Comparison of ENCODE assay signal across 2 cellular contexts in the genomic region with DNA sequence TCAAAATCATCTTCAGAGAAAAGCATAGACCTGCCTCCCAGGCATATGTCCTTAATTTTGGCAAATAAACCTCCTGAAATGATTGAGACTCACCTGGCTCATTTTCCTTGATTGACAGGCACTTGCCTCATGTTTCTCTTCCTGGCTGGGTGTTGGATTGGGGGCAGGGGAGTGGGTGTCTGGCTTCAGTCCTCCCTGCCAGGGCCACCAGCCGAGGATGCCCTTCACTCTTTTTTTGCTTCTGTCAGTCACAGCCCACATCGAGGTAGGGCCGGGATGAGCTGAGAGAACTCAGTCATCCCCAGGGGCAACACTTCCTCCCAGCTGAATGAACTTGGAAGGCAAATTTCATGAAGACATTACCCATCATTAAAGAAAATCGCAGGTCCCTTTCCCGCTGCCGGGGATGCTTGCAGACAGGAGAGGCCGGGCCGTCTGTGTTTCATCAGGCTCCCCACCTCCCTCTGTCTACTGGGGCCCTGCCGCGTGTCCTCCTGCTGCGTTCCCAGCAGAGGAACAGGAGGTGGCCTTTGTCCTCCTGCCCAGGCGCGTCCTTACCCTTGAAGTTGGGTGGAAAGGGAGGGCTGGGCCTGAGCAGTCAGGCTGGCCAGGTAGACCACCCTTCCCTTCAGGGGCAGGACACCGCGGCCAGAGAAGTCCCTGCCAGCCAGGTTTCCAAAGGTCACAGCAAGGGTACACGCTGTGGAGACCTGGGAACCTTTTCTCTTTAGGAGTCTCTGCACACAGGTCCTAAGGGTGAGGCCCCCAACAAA.
TF ChIP-seq lines count a peak whose summit lies in the region.

No MANE protein-coding gene starts in this region.

TF ChIP-seq in A549, 52 proteins besides CTCF, POLR2A, EP300 and RAD21 (continued from another document):
- TF ChIP-seq, protein P1, sequence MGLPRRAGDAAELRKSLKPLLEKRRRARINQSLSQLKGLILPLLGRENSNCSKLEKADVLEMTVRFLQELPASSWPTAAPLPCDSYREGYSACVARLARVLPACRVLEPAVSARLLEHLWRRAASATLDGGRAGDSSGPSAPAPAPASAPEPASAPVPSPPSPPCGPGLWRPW (IDR thresholded peaks at IDR 0.05): no peak
- no peak for TF ChIP-seq MAZ (IDR thresholded peaks at IDR 0.05; ENCODE audit: borderline replicate concordance, low read depth, low read length)
TF ChIP-seq in A549: peak in this region for 0.

TF ChIP-seq in HepG2, 621 proteins besides CTCF, POLR2A, EP300 and RAD21 (continued from another document and continues in another):
- peak; percentile 29; the same call in 1 of the 2 replicates for TF ChIP-seq MIER3 (CRISPR knock-in tag; IDR thresholded peaks at IDR 0.05; ENCODE audit: borderline replicate concordance)
- no peak for TF ChIP-seq LCORL (IDR thresholded peaks at IDR 0.05)
- peak; percentile 87 for TF ChIP-seq LCORL (CRISPR knock-in tag; IDR thresholded peaks at IDR 0.05)
- no peak for TF ChIP-seq ZNF354B (CRISPR knock-in tag; IDR thresholded peaks at IDR 0.05)
- TF ChIP-seq FOXJ3 (CRISPR knock-in tag; IDR thresholded peaks at IDR 0.05; ENCODE audit: borderline replicate concordance): no peak
- no peak for TF ChIP-seq ZNF790 (CRISPR knock-in tag; IDR thresholded peaks at IDR 0.05; ENCODE audit: borderline replicate concordance)
- no peak for TF ChIP-seq ZNF17 (CRISPR knock-in tag; IDR thresholded peaks at IDR 0.05)
- TF ChIP-seq ZNF329 (CRISPR knock-in tag; IDR thresholded peaks at IDR 0.05; ENCODE audit: low read depth): no peak
- no peak for TF ChIP-seq SOX13 (IDR thresholded peaks at IDR 0.05)
- TF ChIP-seq SOX13 (CRISPR knock-in tag; conservative IDR thresholded peaks at IDR 0.05 in 1 of 2, IDR thresholded peaks at IDR 0.05 in 1 of 2): peak in 1 of 2 experiments; percentile 52; a peak in 2 of 4 replicates
- TF ChIP-seq ZNF350 (CRISPR knock-in tag; IDR thresholded peaks at IDR 0.05; ENCODE audit: borderline replicate concordance, low read depth): peak; percentile 59; the same call in 1 of the 2 replicates
- TF ChIP-seq ZNF761 (CRISPR knock-in tag; conservative IDR thresholded peaks at IDR 0.05): no peak
- TF ChIP-seq ZNF703 (CRISPR knock-in tag; IDR thresholded peaks at IDR 0.05; ENCODE audit: borderline replicate concordance): no peak
- TF ChIP-seq NCOR1 (IDR thresholded peaks at IDR 0.05; ENCODE audit: borderline replicate concordance, low read length): peak; percentile 27; the same call in 1 of the 2 replicates
- TF ChIP-seq ZNF883 (CRISPR knock-in tag; IDR thresholded peaks at IDR 0.05; ENCODE audit: not compliant biosample characterization): no peak
- no peak for TF ChIP-seq SCMH1 (CRISPR knock-in tag; IDR thresholded peaks at IDR 0.05; ENCODE audit: borderline replicate concordance)
- 0 out of 2 replicates have a peak, but pooled peaks have one; percentile 70 for TF ChIP-seq MEIS2 (CRISPR knock-in tag; IDR thresholded peaks at IDR 0.05)
- TF ChIP-seq RNF2 (conservative IDR thresholded peaks at IDR 0.05; ENCODE audit: low read depth): no peak
- TF ChIP-seq, protein P2, sequence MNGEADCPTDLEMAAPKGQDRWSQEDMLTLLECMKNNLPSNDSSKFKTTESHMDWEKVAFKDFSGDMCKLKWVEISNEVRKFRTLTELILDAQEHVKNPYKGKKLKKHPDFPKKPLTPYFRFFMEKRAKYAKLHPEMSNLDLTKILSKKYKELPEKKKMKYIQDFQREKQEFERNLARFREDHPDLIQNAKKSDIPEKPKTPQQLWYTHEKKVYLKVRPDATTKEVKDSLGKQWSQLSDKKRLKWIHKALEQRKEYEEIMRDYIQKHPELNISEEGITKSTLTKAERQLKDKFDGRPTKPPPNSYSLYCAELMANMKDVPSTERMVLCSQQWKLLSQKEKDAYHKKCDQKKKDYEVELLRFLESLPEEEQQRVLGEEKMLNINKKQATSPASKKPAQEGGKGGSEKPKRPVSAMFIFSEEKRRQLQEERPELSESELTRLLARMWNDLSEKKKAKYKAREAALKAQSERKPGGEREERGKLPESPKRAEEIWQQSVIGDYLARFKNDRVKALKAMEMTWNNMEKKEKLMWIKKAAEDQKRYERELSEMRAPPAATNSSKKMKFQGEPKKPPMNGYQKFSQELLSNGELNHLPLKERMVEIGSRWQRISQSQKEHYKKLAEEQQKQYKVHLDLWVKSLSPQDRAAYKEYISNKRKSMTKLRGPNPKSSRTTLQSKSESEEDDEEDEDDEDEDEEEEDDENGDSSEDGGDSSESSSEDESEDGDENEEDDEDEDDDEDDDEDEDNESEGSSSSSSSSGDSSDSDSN (CRISPR knock-in tag; IDR thresholded peaks at IDR 0.05): peak; percentile 59
- TF ChIP-seq PCBP1 (IDR thresholded peaks at IDR 0.05; ENCODE audit: borderline replicate concordance, low read depth, low read length): no peak
- TF ChIP-seq TGIF2 (CRISPR knock-in tag; IDR thresholded peaks at IDR 0.05): peak; percentile 73
- peak; percentile 89 for TF ChIP-seq ZNF788 (CRISPR knock-in tag; IDR thresholded peaks at IDR 0.05; ENCODE audit: borderline replicate concordance)
- 0 out of 2 replicates have a peak, but pooled peaks have one; percentile 64 for TF ChIP-seq ZNF724P (CRISPR knock-in tag; IDR thresholded peaks at IDR 0.05; ENCODE audit: borderline replicate concordance)
- TF ChIP-seq, protein P3, sequence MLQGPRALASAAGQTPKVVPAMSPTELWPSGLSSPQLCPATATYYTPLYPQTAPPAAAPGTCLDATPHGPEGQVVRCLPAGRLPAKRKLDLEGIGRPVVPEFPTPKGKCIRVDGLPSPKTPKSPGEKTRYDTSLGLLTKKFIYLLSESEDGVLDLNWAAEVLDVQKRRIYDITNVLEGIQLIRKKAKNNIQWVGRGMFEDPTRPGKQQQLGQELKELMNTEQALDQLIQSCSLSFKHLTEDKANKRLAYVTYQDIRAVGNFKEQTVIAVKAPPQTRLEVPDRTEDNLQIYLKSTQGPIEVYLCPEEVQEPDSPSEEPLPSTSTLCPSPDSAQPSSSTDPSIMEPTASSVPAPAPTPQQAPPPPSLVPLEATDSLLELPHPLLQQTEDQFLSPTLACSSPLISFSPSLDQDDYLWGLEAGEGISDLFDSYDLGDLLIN (CRISPR knock-in tag; IDR thresholded peaks at IDR 0.05; ENCODE audit: borderline replicate concordance): no peak
- TF ChIP-seq ZBTB42 (CRISPR knock-in tag; IDR thresholded peaks at IDR 0.05): no peak
- TF ChIP-seq SUZ12 (IDR thresholded peaks at IDR 0.05; ENCODE audit: low read depth, low read length): no peak
- peak; percentile 13; the same call in 1 of the 2 replicates for TF ChIP-seq ZNF644 (CRISPR knock-in tag; IDR thresholded peaks at IDR 0.05; ENCODE audit: low read depth)
- no peak for TF ChIP-seq ZKSCAN1 (IDR thresholded peaks at IDR 0.05; ENCODE audit: low read length)
- TF ChIP-seq, protein P4, sequence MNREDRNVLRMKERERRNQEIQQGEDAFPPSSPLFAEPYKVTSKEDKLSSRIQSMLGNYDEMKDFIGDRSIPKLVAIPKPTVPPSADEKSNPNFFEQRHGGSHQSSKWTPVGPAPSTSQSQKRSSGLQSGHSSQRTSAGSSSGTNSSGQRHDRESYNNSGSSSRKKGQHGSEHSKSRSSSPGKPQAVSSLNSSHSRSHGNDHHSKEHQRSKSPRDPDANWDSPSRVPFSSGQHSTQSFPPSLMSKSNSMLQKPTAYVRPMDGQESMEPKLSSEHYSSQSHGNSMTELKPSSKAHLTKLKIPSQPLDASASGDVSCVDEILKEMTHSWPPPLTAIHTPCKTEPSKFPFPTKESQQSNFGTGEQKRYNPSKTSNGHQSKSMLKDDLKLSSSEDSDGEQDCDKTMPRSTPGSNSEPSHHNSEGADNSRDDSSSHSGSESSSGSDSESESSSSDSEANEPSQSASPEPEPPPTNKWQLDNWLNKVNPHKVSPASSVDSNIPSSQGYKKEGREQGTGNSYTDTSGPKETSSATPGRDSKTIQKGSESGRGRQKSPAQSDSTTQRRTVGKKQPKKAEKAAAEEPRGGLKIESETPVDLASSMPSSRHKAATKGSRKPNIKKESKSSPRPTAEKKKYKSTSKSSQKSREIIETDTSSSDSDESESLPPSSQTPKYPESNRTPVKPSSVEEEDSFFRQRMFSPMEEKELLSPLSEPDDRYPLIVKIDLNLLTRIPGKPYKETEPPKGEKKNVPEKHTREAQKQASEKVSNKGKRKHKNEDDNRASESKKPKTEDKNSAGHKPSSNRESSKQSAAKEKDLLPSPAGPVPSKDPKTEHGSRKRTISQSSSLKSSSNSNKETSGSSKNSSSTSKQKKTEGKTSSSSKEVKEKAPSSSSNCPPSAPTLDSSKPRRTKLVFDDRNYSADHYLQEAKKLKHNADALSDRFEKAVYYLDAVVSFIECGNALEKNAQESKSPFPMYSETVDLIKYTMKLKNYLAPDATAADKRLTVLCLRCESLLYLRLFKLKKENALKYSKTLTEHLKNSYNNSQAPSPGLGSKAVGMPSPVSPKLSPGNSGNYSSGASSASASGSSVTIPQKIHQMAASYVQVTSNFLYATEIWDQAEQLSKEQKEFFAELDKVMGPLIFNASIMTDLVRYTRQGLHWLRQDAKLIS (CRISPR knock-in tag; IDR thresholded peaks at IDR 0.05): no peak
- TF ChIP-seq, protein P5, sequence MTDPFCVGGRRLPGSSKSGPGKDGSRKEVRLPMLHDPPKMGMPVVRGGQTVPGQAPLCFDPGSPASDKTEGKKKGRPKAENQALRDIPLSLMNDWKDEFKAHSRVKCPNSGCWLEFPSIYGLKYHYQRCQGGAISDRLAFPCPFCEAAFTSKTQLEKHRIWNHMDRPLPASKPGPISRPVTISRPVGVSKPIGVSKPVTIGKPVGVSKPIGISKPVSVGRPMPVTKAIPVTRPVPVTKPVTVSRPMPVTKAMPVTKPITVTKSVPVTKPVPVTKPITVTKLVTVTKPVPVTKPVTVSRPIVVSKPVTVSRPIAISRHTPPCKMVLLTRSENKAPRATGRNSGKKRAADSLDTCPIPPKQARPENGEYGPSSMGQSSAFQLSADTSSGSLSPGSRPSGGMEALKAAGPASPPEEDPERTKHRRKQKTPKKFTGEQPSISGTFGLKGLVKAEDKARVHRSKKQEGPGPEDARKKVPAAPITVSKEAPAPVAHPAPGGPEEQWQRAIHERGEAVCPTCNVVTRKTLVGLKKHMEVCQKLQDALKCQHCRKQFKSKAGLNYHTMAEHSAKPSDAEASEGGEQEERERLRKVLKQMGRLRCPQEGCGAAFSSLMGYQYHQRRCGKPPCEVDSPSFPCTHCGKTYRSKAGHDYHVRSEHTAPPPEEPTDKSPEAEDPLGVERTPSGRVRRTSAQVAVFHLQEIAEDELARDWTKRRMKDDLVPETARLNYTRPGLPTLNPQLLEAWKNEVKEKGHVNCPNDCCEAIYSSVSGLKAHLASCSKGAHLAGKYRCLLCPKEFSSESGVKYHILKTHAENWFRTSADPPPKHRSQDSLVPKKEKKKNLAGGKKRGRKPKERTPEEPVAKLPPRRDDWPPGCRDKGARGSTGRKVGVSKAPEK (CRISPR knock-in tag; IDR thresholded peaks at IDR 0.05; ENCODE audit: borderline replicate concordance): peak; percentile 18; the same call in 1 of the 2 replicates
- no peak; the same call in 1 of the 2 replicates for TF ChIP-seq ZNF615 (CRISPR knock-in tag; IDR thresholded peaks at IDR 0.05; ENCODE audit: borderline replicate concordance)
- TF ChIP-seq TCF7 (IDR thresholded peaks at IDR 0.05; ENCODE audit: low read depth): 0 out of 2 replicates have a peak, but pooled peaks have one; percentile 15
- no peak for TF ChIP-seq ZSCAN31 (CRISPR knock-in tag; IDR thresholded peaks at IDR 0.05; ENCODE audit: low read depth)
- TF ChIP-seq FOXC1 (CRISPR knock-in tag; IDR thresholded peaks at IDR 0.05; ENCODE audit: borderline replicate concordance): peak; percentile 72; the same call in 1 of the 2 replicates
- TF ChIP-seq, protein P6, sequence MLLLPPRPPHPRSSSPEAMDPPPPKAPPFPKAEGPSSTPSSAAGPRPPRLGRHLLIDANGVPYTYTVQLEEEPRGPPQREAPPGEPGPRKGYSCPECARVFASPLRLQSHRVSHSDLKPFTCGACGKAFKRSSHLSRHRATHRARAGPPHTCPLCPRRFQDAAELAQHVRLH (CRISPR knock-in tag; IDR thresholded peaks at IDR 0.05; ENCODE audit: borderline replicate concordance, low read depth): no peak; the same call in 1 of the 2 replicates
- TF ChIP-seq RBFOX2 (IDR thresholded peaks at IDR 0.05; ENCODE audit: low read depth, low read length): no peak
- TF ChIP-seq KDM1A (CRISPR knock-in tag; IDR thresholded peaks at IDR 0.05): 0 out of 2 replicates have a peak, but pooled peaks have one; percentile 25
- TF ChIP-seq TOE1 (CRISPR knock-in tag; IDR thresholded peaks at IDR 0.05): no peak
- TF ChIP-seq KDM5A (IDR thresholded peaks at IDR 0.05; ENCODE audit: borderline replicate concordance, low read length): no peak
- TF ChIP-seq ZFP37 (CRISPR knock-in tag; IDR thresholded peaks at IDR 0.05; ENCODE audit: borderline replicate concordance): peak; percentile 71; the same call in 1 of the 2 replicates
- no peak for TF ChIP-seq ZNF891 (CRISPR knock-in tag; IDR thresholded peaks at IDR 0.05)
- TF ChIP-seq, protein P7, sequence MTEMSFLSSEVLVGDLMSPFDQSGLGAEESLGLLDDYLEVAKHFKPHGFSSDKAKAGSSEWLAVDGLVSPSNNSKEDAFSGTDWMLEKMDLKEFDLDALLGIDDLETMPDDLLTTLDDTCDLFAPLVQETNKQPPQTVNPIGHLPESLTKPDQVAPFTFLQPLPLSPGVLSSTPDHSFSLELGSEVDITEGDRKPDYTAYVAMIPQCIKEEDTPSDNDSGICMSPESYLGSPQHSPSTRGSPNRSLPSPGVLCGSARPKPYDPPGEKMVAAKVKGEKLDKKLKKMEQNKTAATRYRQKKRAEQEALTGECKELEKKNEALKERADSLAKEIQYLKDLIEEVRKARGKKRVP (CRISPR knock-in tag; IDR thresholded peaks at IDR 0.05): peak in 1 of 2 experiments; percentile 89; a peak in 2 of 4 replicates
- no peak for TF ChIP-seq ZNF558 (CRISPR knock-in tag; IDR thresholded peaks at IDR 0.05; ENCODE audit: borderline replicate concordance)
- TF ChIP-seq IRF2 (CRISPR knock-in tag; IDR thresholded peaks at IDR 0.05): peak; percentile 59
- TF ChIP-seq HIVEP1 (CRISPR knock-in tag; IDR thresholded peaks at IDR 0.05): peak; percentile 80
- TF ChIP-seq, protein P8, sequence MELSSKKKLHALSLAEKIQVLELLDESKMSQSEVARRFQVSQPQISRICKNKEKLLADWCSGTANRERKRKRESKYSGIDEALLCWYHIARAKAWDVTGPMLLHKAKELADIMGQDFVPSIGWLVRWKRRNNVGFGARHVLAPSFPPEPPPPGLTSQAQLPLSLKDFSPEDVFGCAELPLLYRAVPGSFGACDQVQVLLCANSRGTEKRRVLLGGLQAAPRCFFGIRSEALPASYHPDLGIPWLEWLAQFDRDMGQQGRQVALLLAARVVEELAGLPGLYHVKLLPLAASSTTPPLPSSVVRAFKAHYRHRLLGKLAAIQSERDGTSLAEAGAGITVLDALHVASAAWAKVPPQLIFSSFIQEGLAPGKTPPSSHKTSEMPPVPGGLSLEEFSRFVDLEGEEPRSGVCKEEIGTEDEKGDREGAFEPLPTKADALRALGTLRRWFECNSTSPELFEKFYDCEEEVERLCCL (CRISPR knock-in tag; IDR thresholded peaks at IDR 0.05; ENCODE audit: borderline replicate concordance): no peak
- no peak for TF ChIP-seq RFX1 (IDR thresholded peaks at IDR 0.05)
- peak; percentile 51; the same call in 1 of the 2 replicates for TF ChIP-seq MIER2 (CRISPR knock-in tag; IDR thresholded peaks at IDR 0.05)
- TF ChIP-seq, protein P9, sequence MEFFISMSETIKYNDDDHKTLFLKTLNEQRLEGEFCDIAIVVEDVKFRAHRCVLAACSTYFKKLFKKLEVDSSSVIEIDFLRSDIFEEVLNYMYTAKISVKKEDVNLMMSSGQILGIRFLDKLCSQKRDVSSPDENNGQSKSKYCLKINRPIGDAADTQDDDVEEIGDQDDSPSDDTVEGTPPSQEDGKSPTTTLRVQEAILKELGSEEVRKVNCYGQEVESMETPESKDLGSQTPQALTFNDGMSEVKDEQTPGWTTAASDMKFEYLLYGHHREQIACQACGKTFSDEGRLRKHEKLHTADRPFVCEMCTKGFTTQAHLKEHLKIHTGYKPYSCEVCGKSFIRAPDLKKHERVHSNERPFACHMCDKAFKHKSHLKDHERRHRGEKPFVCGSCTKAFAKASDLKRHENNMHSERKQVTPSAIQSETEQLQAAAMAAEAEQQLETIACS (CRISPR knock-in tag; IDR thresholded peaks at IDR 0.05): no peak
- no peak for TF ChIP-seq TOPORS (CRISPR knock-in tag; IDR thresholded peaks at IDR 0.05)
